ENCODE assay signal across 33 cellular contexts in genomic region chr16:83895243-83895642, GRCh38. TPM values are rescaled to one million over a fixed set of nuclear protein-coding genes. Genes with fewer than 3 reads are reported as not detected.
"Had no signal": no experiment of that assay in that cellular context is flagged by ENCODE, and none has a peak within 500 bp of the region (broad histone marks: within the 10 kb centered on the region; RNA-seq: fewer than 3 reads in every experiment).

No MANE protein-coding gene starts in this region.

- H3K27ac ChIP-seq: adrenal gland, body of pancreas, brain microvascular endothelial cell, breast epithelium, VCaP had no signal

- H3K36me3 ChIP-seq: adrenal gland, brain microvascular endothelial cell, breast epithelium had no signal

- FAIRE-seq: astrocyte, TTC549 had no signal

- DNase-seq: activated B cell treated with CpG ODN at 0.5 μM for 24 hours; activated CD4-positive, alpha-beta memory T cell treated with anti-CD3 and anti-CD28 coated beads for 36 hours; activated CD4-positive, alpha-beta T cell treated with anti-CD3 and anti-CD28 coated beads for 4 hours; activated CD4-positive, alpha-beta T cell treated with anti-CD3 and anti-CD28 coated beads, Interleukin-2, amount 10 ng/mL, durations not matched to agents 24 days and 14 days; activated CD4-positive, alpha-beta T cell treated with anti-CD3 and anti-CD28 coated beads, Interleukin-2, amount 50 U/mL, for 1 hour; activated CD4-positive, alpha-beta T cell treated with anti-CD3 and anti-CD28 coated beads, Interleukin-2, amount 50 U/mL, for 4 hours; activated CD4-positive, CD25-positive, alpha-beta regulatory T cell treated with anti-CD3 and anti-CD28 coated beads, Interleukin-2, amount 50 U/mL, for 72 hours; activated CD8-positive, alpha-beta memory T cell treated with anti-CD3 and anti-CD28 coated beads, Interleukin-2, amount 50 U/mL, for 4 hours; activated CD8-positive, alpha-beta T cell treated with anti-CD3 and anti-CD28 coated beads for 36 hours; activated effector memory CD4-positive, alpha-beta T cell treated with anti-CD3 and anti-CD28 coated beads, Interleukin-2, amount 50 U/mL, for 16 hours; activated gamma-delta T cell treated with Interleukin-2 at 50 U/mL for 16 hours; activated naive CD4-positive, alpha-beta T cell; activated naive CD4-positive, alpha-beta T cell treated with anti-CD3 and anti-CD28 coated beads for 36 hours; activated naive CD4-positive, alpha-beta T cell treated with anti-CD3 and anti-CD28 coated beads, Interleukin-2, amount 50 U/mL, for 16 hours; activated naive CD8-positive, alpha-beta T cell treated with anti-CD3 and anti-CD28 coated beads for 36 hours; activated T-cell treated with anti-CD3 and anti-CD28 coated beads for 4 hours; activated T-cell treated with anti-CD3 and anti-CD28 coated beads, Interleukin-2, amount 50 U/mL, for 1 hour; activated T-cell treated with anti-CD3 and anti-CD28 coated beads, Interleukin-2, amount 50 U/mL, for 4 hours; activated T-cell treated with anti-CD3 and anti-CD28 coated beads, Interleukin-2, amount 50 U/mL, for 72 hours; amniotic stem cell; aorta; body of pancreas; brain microvascular endothelial cell; central memory CD4-positive, alpha-beta T cell; T-helper 17 cell had no signal

- H3K4me1 ChIP-seq: breast epithelium had no signal

- ATAC-seq: activated CD8-positive, alpha-beta T cell treated with anti-CD3 and anti-CD28 coated beads for 36 hours; activated naive CD4-positive, alpha-beta T cell treated with anti-CD3 and anti-CD28 coated beads, Interleukin-2, amount 50 U/mL, for 72 hours; activated T-cell treated with anti-CD3 and anti-CD28 coated beads, Interleukin-2, amount 50 U/mL, for 4 hours; activated T-cell treated with anti-CD3 and anti-CD28 coated beads, Interleukin-2, amount 50 U/mL, for 72 hours; activated T-helper 17 cell treated with anti-CD3 and anti-CD28 coated beads, Interleukin-2, amount 50 U/mL, for 72 hours; body of pancreas; T-helper 17 cell had no signal

- H3K4me3 ChIP-seq: adrenal gland, body of pancreas, breast epithelium had no signal

- H3K9me3 ChIP-seq: adrenal gland had no signal

- H3K27me3 ChIP-seq: adrenal gland, body of pancreas, brain microvascular endothelial cell, breast epithelium had no signal

RNA-seq across cellular contexts. Expression of gene OSGIN1, which starts 57.8 kb away (rescaled TPM):
- total RNA-seq: cerebellum had no signal
